20 cellular contexts compared by ENCODE assay signal in genomic region chr9:20224756-20225155, GRCh38.
"Had no signal": no experiment of that assay in that cellular context is flagged by ENCODE, and none has a peak within 500 bp of the region (broad histone marks: within the 10 kb centered on the region; RNA-seq: fewer than 3 reads in every experiment).

No MANE protein-coding gene starts in this region.

- H3K27me3 Mint-ChIP-seq: naive thymus-derived CD8-positive, alpha-beta T cell; stimulated activated naive CD8-positive, alpha-beta T cell treated with anti-CD3 and anti-CD28 coated beads, Interleukin-15, amount 100 ng/mL, for 72 hours; T-helper 17 cell had no signal

- H3K27me3 ChIP-seq: adrenal gland, ovary, suprapubic skin, transverse colon, vagina had no signal

- DNase-seq: activated CD4-positive, alpha-beta T cell treated with anti-CD3 and anti-CD28 coated beads, Interleukin-2, amount 50 U/mL, for 48 hours; activated CD8-positive, alpha-beta memory T cell treated with anti-CD3 and anti-CD28 coated beads, Interleukin-2, amount 10 ng/mL, durations not matched to agents 7 days and 5 days; activated naive CD4-positive, alpha-beta T cell treated with anti-CD3 and anti-CD28 coated beads for 36 hours; adrenal gland; immature natural killer cell; mesenchymal stem cell; naive thymus-derived CD8-positive, alpha-beta T cell; ovary; psoas muscle; right cardiac atrium; small intestine; stimulated activated CD4-positive, alpha-beta T cell treated with anti-CD3 and anti-CD28 coated beads, Interleukin-4, amount 100 ng/mL, for 1 hour; stimulated activated naive CD8-positive, alpha-beta T cell treated with anti-CD3 and anti-CD28 coated beads, Interleukin-15, amount 100 ng/mL, for 72 hours; T-helper 17 cell; transverse colon had no signal

- H3K27ac ChIP-seq: adrenal gland, coronary artery, esophagus muscularis mucosa, ovary, psoas muscle, suprapubic skin, transverse colon, vagina had no signal

- H3K27ac Mint-ChIP-seq: activated CD8-positive, alpha-beta memory T cell treated with anti-CD3 and anti-CD28 coated beads, Interleukin-2, amount 10 ng/mL, durations not matched to agents 7 days and 5 days; activated naive CD4-positive, alpha-beta T cell treated with anti-CD3 and anti-CD28 coated beads for 36 hours; activated T-helper 2 cell treated with anti-CD3 and anti-CD28 coated beads, Interferon-gamma antibody, Interleukin-2, Interleukin-4, amounts not matched to agents 10 μg/mL and 5 μg/mL and 100 μg/mL, durations not matched to agents 14 hours and 24 hours and 36 hours; immature natural killer cell; stimulated activated naive CD8-positive, alpha-beta T cell treated with anti-CD3 and anti-CD28 coated beads, Interleukin-15, amount 100 ng/mL, for 72 hours; T-helper 17 cell had no signal

- ATAC-seq: activated CD8-positive, alpha-beta memory T cell treated with anti-CD3 and anti-CD28 coated beads, Interleukin-2, amount 10 ng/mL, durations not matched to agents 7 days and 5 days; naive thymus-derived CD8-positive, alpha-beta T cell; psoas muscle; right cardiac atrium; stimulated activated naive CD8-positive, alpha-beta T cell treated with anti-CD3 and anti-CD28 coated beads, Interleukin-15, amount 100 ng/mL, for 72 hours; T-helper 17 cell had no signal

- H3K4me1 ChIP-seq: psoas muscle, vagina had no signal

- H3K36me3 Mint-ChIP-seq: immature natural killer cell had no signal

- FAIRE-seq: small intestine had no signal

- H3K4me3 Mint-ChIP-seq: activated CD8-positive, alpha-beta memory T cell treated with anti-CD3 and anti-CD28 coated beads, Interleukin-2, amount 10 ng/mL, durations not matched to agents 7 days and 5 days; activated naive CD4-positive, alpha-beta T cell treated with anti-CD3 and anti-CD28 coated beads for 36 hours; immature natural killer cell; naive thymus-derived CD8-positive, alpha-beta T cell; stimulated activated naive CD8-positive, alpha-beta T cell treated with anti-CD3 and anti-CD28 coated beads, Interleukin-15, amount 100 ng/mL, for 72 hours had no signal

- H3K9me3 Mint-ChIP-seq: activated naive CD4-positive, alpha-beta T cell treated with anti-CD3 and anti-CD28 coated beads for 36 hours; activated T-helper 2 cell treated with anti-CD3 and anti-CD28 coated beads, Interferon-gamma antibody, Interleukin-2, Interleukin-4, amounts not matched to agents 10 μg/mL and 5 μg/mL and 100 μg/mL, durations not matched to agents 14 hours and 24 hours and 36 hours had no signal
